Comparison of ENCODE assay signal across 29 cellular contexts in the genomic region with DNA sequence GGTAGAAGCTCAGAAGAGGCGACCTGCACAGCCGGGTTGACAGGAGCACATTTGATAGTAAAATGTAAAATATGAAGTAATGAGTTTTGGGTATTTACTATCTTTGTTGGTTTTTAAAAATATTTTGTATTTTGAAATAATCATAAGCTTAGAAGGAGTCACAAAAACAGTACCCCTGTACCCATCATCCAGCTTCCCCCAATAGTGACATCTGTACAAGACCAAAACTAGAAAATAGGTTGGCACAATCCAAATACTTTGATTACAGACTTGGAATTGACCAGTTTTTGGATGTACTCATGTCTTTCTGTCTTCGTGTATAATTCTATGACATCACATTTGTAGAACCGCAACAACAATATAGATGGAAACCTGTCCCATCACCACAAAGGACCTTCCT.
"Had no signal": no experiment of that assay in that cellular context is flagged by ENCODE, and none has a peak within 500 bp of the region (broad histone marks: within the 10 kb centered on the region; RNA-seq: fewer than 3 reads in every experiment).

No MANE protein-coding gene starts in this region.

- H3K4me1 ChIP-seq: colonic mucosa, esophagus squamous epithelium, foreskin keratinocyte, gastrocnemius medialis, gastroesophageal sphincter, heart left ventricle, heart right ventricle had no signal

- H3K4me3 Mint-ChIP-seq: dendritic cell treated with granulocyte-macrophage colony-stimulating factor and Interleukin-4, amounts not matched to agents 40 ng/mL and 50 ng/mL, for 4 days; effector memory CD8-positive, alpha-beta T cell; endodermal cell had no signal

- H3K4me3 ChIP-seq: colonic mucosa, coronary artery, dorsolateral prefrontal cortex, esophagus muscularis mucosa, esophagus squamous epithelium, gastrocnemius medialis, gastroesophageal sphincter, heart left ventricle, heart right ventricle had no signal

- H3K9me3 Mint-ChIP-seq: dendritic cell treated with granulocyte-macrophage colony-stimulating factor and Interleukin-4, amounts not matched to agents 40 ng/mL and 50 ng/mL, for 4 days; effector memory CD8-positive, alpha-beta T cell; endodermal cell had no signal

- H3K27ac Mint-ChIP-seq: dendritic cell treated with granulocyte-macrophage colony-stimulating factor and Interleukin-4, amounts not matched to agents 40 ng/mL and 50 ng/mL, for 4 days; effector memory CD8-positive, alpha-beta T cell; endodermal cell had no signal

- H3K9me3 ChIP-seq: colonic mucosa, esophagus muscularis mucosa, esophagus squamous epithelium, gastrocnemius medialis, gastroesophageal sphincter, heart left ventricle, heart right ventricle had no signal

- H3K36me3 ChIP-seq: colonic mucosa, esophagus muscularis mucosa, esophagus squamous epithelium, gastrocnemius medialis, gastroesophageal sphincter, heart left ventricle, heart right ventricle had no signal

- H3K27me3 Mint-ChIP-seq: dendritic cell treated with granulocyte-macrophage colony-stimulating factor and Interleukin-4, amounts not matched to agents 40 ng/mL and 50 ng/mL, for 4 days had no signal

- H3K4me1 Mint-ChIP-seq: endodermal cell had no signal

- FAIRE-seq: colon, endometrium, endothelial cell of umbilical vein, frontal cortex had no signal

- DNase-seq: colonic mucosa; cortex of kidney; dermis blood vessel endothelial cell; dorsolateral prefrontal cortex; effector CD4-positive, alpha-beta T cell; effector CD8-positive, alpha-beta T cell; effector memory CD4-positive, alpha-beta T cell; effector memory CD8-positive, alpha-beta T cell; endodermal cell; erythroblast; esophagus squamous epithelium; foreskin fibroblast; foreskin keratinocyte; foreskin melanocyte; gastrocnemius medialis; glutamatergic neuron; head of caudate nucleus; heart left ventricle; heart right ventricle had no signal

- H3K27ac ChIP-seq: colonic mucosa, coronary artery, dorsolateral prefrontal cortex, epithelial cell of prostate, esophagus muscularis mucosa, esophagus squamous epithelium, foreskin keratinocyte, gastrocnemius medialis, gastroesophageal sphincter, heart left ventricle, heart right ventricle had no signal

- H3K27me3 ChIP-seq: colonic mucosa, dorsolateral prefrontal cortex, esophagus muscularis mucosa, esophagus squamous epithelium, gastrocnemius medialis, gastroesophageal sphincter, heart left ventricle had no signal

- ATAC-seq: effector memory CD8-positive, alpha-beta T cell; esophagus mucosa; foreskin keratinocyte; gastrocnemius medialis; gastroesophageal sphincter; heart left ventricle; heart right ventricle had no signal
